ENCODE assay signal across 8 cellular contexts in genomic region chr10:94630017-94630688, GRCh38. TPM values are rescaled to one million over a fixed set of nuclear protein-coding genes. Genes with fewer than 3 reads are reported as not detected.
DNase-seq lines count a peak whose midpoint lies in the region; FAIRE-seq lines count a peak whose summit lies in the region.

No MANE protein-coding gene starts in this region.

- H3K4me1 Mint-ChIP-seq in activated CD4-positive, alpha-beta memory T cell treated with anti-CD3 and anti-CD28 coated beads, Interleukin-2, amount 10 ng/mL, durations not matched to agents 7 days and 5 days = no peaks in the 10 kb centered on the region

- peak; percentile 0 to 16 for DNase-seq in NCI-H2081 (lab: John Stamatoyannopoulos, UW)
- no peak for DNase-seq in NCI-H2081 treated with DMSO at 0.1 percent for 48 hours (lab: John Stamatoyannopoulos, UW)
- peak; percentile 42 for DNase-seq in Jurkat, Clone E6-1 (ENCODE audit: low read depth, low spot score)
- peak; percentile 33 for DNase-seq in iPS-NIHi7 (ENCODE audit: extremely low spot score)
- no peak for DNase-seq in activated effector memory CD4-positive, alpha-beta T cell treated with anti-CD3 and anti-CD28 coated beads, Interleukin-2, amount 50 U/mL, for 16 hours
- DNase-seq in activated CD4-positive, alpha-beta memory T cell treated with anti-CD3 and anti-CD28 coated beads, Interleukin-2, amount 10 ng/mL, durations not matched to agents 7 days and 5 days = no peak
- no peak for DNase-seq in amniotic stem cell (lab: John Stamatoyannopoulos, UW)

- FAIRE-seq in TTC549 (lab: Jason Lieb, UNC) = peak; percentile 85

- H3K4me3 ChIP-seq in Jurkat, Clone E6-1 (ENCODE audit: low read length) = no peak overlapping the region

- no peak overlapping the region for H3K27ac Mint-ChIP-seq in activated CD4-positive, alpha-beta memory T cell treated with anti-CD3 and anti-CD28 coated beads, Interleukin-2, amount 10 ng/mL, durations not matched to agents 7 days and 5 days

- CTCF ChIA-PET in activated CD4-positive, alpha-beta memory T cell treated with anti-CD3 and anti-CD28 coated beads, Interleukin-2, amount 10 ng/mL, durations not matched to agents 7 days and 5 days (lab: Charles Lee) = no interaction called here

- peaks cover 1% of the 10 kb centered on the region for H3K27me3 Mint-ChIP-seq in activated CD4-positive, alpha-beta memory T cell treated with anti-CD3 and anti-CD28 coated beads, Interleukin-2, amount 10 ng/mL, durations not matched to agents 7 days and 5 days

- H3K4me3 Mint-ChIP-seq in activated CD4-positive, alpha-beta memory T cell treated with anti-CD3 and anti-CD28 coated beads, Interleukin-2, amount 10 ng/mL, durations not matched to agents 7 days and 5 days = no peak overlapping the region

- H3K36me3 Mint-ChIP-seq in activated CD4-positive, alpha-beta memory T cell treated with anti-CD3 and anti-CD28 coated beads, Interleukin-2, amount 10 ng/mL, durations not matched to agents 7 days and 5 days (ENCODE audit: low read depth) = no peaks in the 10 kb centered on the region

- H3K9me3 Mint-ChIP-seq in activated CD4-positive, alpha-beta memory T cell treated with anti-CD3 and anti-CD28 coated beads, Interleukin-2, amount 10 ng/mL, durations not matched to agents 7 days and 5 days = no peaks in the 10 kb centered on the region

- POLR2A ChIA-PET in activated CD4-positive, alpha-beta memory T cell treated with anti-CD3 and anti-CD28 coated beads, Interleukin-2, amount 10 ng/mL, durations not matched to agents 7 days and 5 days (lab: Charles Lee) = no interaction called here

RNA-seq across cellular contexts. Expression of gene CYP2C18, which starts 53.4 kb away (rescaled TPM):
- polyA plus RNA-seq in Jurkat, Clone E6-1 (2012; ENCODE audit: insufficient read depth, insufficient read length) = not detected
- not detected for total RNA-seq in activated CD4-positive, alpha-beta memory T cell treated with anti-CD3 and anti-CD28 coated beads, Interleukin-2, amount 10 ng/mL, durations not matched to agents 7 days and 5 days

Comparison
In these comparisons a context has a peak if more than half of its experiments do, and no peak if none do; other contexts are left out.
1. DNase-seq: peak in NCI-H2081 (2 of 2), Jurkat, Clone E6-1 (single experiment) and iPS-NIHi7 (single experiment); none in NCI-H2081 treated with DMSO at 0.1 percent for 48 hours (single experiment), activated effector memory CD4-positive, alpha-beta T cell treated with anti-CD3 and anti-CD28 coated beads, Interleukin-2, amount 50 U/mL, for 16 hours (single experiment), activated CD4-positive, alpha-beta memory T cell treated with anti-CD3 and anti-CD28 coated beads, Interleukin-2, amount 10 ng/mL, durations not matched to agents 7 days and 5 days (single experiment) and amniotic stem cell (single experiment).